Comparison of ENCODE assay signal across 9 cellular contexts in genomic region chrX:20320461-20321159, GRCh38. TPM values are rescaled to one million over a fixed set of nuclear protein-coding genes. Genes with fewer than 3 reads are reported as not detected.
A peak's percentile ranks its signal among the peaks of the same experiment; 100 is the strongest.
DNase-seq lines count a peak whose midpoint lies in the region; ATAC-seq and TF ChIP-seq lines count a peak whose summit lies in the region.
"Had no signal": no experiment of that assay in that cellular context is flagged by ENCODE, and none has a peak within 500 bp of the region (broad histone marks: within the 10 kb centered on the region; RNA-seq: fewer than 3 reads in every experiment).

No MANE protein-coding gene starts in this region.

- peak; percentile 94 for ATAC-seq in GM19372 (IDR thresholded peaks at IDR 0.05; ENCODE audit: low read depth, unreplicated experiment)
- ATAC-seq in HG03175 (IDR thresholded peaks at IDR 0.05; ENCODE audit: unreplicated experiment): peak; percentile 98
- ATAC-seq in T-helper 17 cell: peak; percentile 69

- no peaks in the 10 kb centered on the region for H3K36me3 Mint-ChIP-seq in T-helper 17 cell (ENCODE audit: low read depth)

- peaks cover 16% of the 10 kb centered on the region for H3K4me1 Mint-ChIP-seq in T-helper 17 cell

- peak overlapping the region; percentile 77 for H3K4me3 Mint-ChIP-seq in T-helper 17 cell

- peak overlapping the region; percentile 60 for H3K27ac ChIP-seq in DOHH2 (ENCODE audit: low read depth, low read length)
- no peak overlapping the region for H3K27ac ChIP-seq in smooth muscle cell (ENCODE audit: low read depth)
- H3K27ac ChIP-seq in uterus: no peak overlapping the region
- H3K27ac ChIP-seq in esophagus muscularis mucosa (replicated peaks in 1 of 4): no peak overlapping the region
- H3K27ac ChIP-seq: parathyroid adenoma had no signal

- WGBS in smooth muscle cell (ENCODE audit: low lambda C conversion rate): 55% methylated on average over 12 of the region's 12 CpGs
- WGBS in esophagus muscularis mucosa: 53% methylated on average over 12 of the region's 12 CpGs

- H3K36me3 ChIP-seq in DOHH2 (ENCODE audit: control insufficient read depth, low read length) (no peaks in the 10 kb centered on the region), smooth muscle cell (ENCODE audit: low read depth) (no peaks in the 10 kb centered on the region), uterus (no peaks in the 10 kb centered on the region), esophagus muscularis mucosa (no peaks in the 10 kb centered on the region)

- peak overlapping the region; percentile 62 for H3K4me2 ChIP-seq in DOHH2 (ENCODE audit: low read length)
- peak overlapping the region; percentile 40 for H3K4me2 ChIP-seq in smooth muscle cell

- H3K9me3 ChIP-seq in DOHH2 (ENCODE audit: control insufficient read depth, insufficient read depth, low read length) (no peaks in the 10 kb centered on the region), T-helper 17 cell (ENCODE audit: control insufficient read depth, low read length, poor library complexity, severe bottlenecking) (no peaks in the 10 kb centered on the region), smooth muscle cell (replicated peaks; ENCODE audit: low read depth) (no peaks in the 10 kb centered on the region), uterus (no peaks in the 10 kb centered on the region), esophagus muscularis mucosa (no peaks in the 10 kb centered on the region)

- H3K9ac ChIP-seq in smooth muscle cell (ENCODE audit: low read depth): no peak overlapping the region
- H3K9ac ChIP-seq: parathyroid adenoma had no signal

- H4K20me1 ChIP-seq in DOHH2 (ENCODE audit: control insufficient read depth, insufficient read depth, low read depth, low read length): no peaks in the 10 kb centered on the region
- no peaks in the 10 kb centered on the region for H4K20me1 ChIP-seq in smooth muscle cell (ENCODE audit: low read depth)

- H3F3A ChIP-seq in DOHH2 (ENCODE audit: control insufficient read depth, insufficient read depth): no peaks in the 10 kb centered on the region
- no peaks in the 10 kb centered on the region for H3F3A ChIP-seq in smooth muscle cell (ENCODE audit: low read depth)

- no peak for TF ChIP-seq EP300 in esophagus muscularis mucosa (IDR thresholded peaks at IDR 0.05)

- no peak for TF ChIP-seq POLR2A in uterus (IDR thresholded peaks at IDR 0.05)
- no peak for TF ChIP-seq POLR2A in esophagus muscularis mucosa (IDR thresholded peaks at IDR 0.05; ENCODE audit: low read depth)

- H3K79me2 ChIP-seq in DOHH2 (ENCODE audit: control insufficient read depth, low read length) (no peaks in the 10 kb centered on the region), smooth muscle cell (ENCODE audit: low read depth) (no peaks in the 10 kb centered on the region)
- H3K79me2 ChIP-seq: parathyroid adenoma had no signal

- H3K4me3 ChIP-seq in DOHH2 (ENCODE audit: low read length) (peak overlapping the region; percentile 46), smooth muscle cell (peak overlapping the region; percentile 22), uterus (no peak overlapping the region), esophagus muscularis mucosa (no peak overlapping the region)

- peak overlapping the region; percentile 34 for H2AFZ ChIP-seq in smooth muscle cell (ENCODE audit: low read depth)
- H2AFZ ChIP-seq: parathyroid adenoma had no signal

- DNase-seq in T-helper 17 cell (no peak), smooth muscle cell (lab: John Stamatoyannopoulos, UW; ENCODE audit: unreplicated experiment) (no peak), uterus (no peak), esophagus muscularis mucosa (ENCODE audit: extremely low spot score) (no peak)
- DNase-seq in activated CD4-positive, CD25-positive, alpha-beta regulatory T cell (lab: John Stamatoyannopoulos, UW): no peak

- no peaks in the 10 kb centered on the region for H3K9me2 ChIP-seq in DOHH2 (replicated peaks; ENCODE audit: control insufficient read depth, low read length)

- intact Hi-C loops in uterus (cut with DNase I; ENCODE audit: low total_unique reads) (no loop called here), esophagus muscularis mucosa (cut with DNase I) (no loop called here)

- TF ChIP-seq CTCF in DOHH2 (IDR thresholded peaks at IDR 0.05; ENCODE audit: low read depth, low read length, poor library complexity, severe bottlenecking): no peak
- no peak for TF ChIP-seq CTCF in smooth muscle cell (IDR thresholded peaks at IDR 0.05; ENCODE audit: borderline replicate concordance, insufficient read depth, poor library complexity, severe bottlenecking)
- TF ChIP-seq CTCF in uterus (IDR thresholded peaks at IDR 0.05): no peak
- no peak for TF ChIP-seq CTCF in esophagus muscularis mucosa (IDR thresholded peaks at IDR 0.05)

- H3K27me3 ChIP-seq in DOHH2 (ENCODE audit: control insufficient read depth, low read length): no peaks in the 10 kb centered on the region
- H3K27me3 ChIP-seq in smooth muscle cell (ENCODE audit: low read depth): no peaks in the 10 kb centered on the region
- no peaks in the 10 kb centered on the region for H3K27me3 ChIP-seq in uterus
- no peaks in the 10 kb centered on the region for H3K27me3 ChIP-seq in esophagus muscularis mucosa

- H3K4me1 ChIP-seq in DOHH2 (ENCODE audit: control insufficient read depth, low read length): peaks cover 26% of the 10 kb centered on the region
- H3K4me1 ChIP-seq in smooth muscle cell (ENCODE audit: low read depth): no peaks in the 10 kb centered on the region
- no peaks in the 10 kb centered on the region for H3K4me1 ChIP-seq in uterus
- H3K4me1 ChIP-seq in esophagus muscularis mucosa: no peaks in the 10 kb centered on the region
- H3K4me1 ChIP-seq: parathyroid adenoma had no signal

- peak overlapping the region; percentile 56 for H3K27ac Mint-ChIP-seq in T-helper 17 cell

- no peaks in the 10 kb centered on the region for H3K27me3 Mint-ChIP-seq in T-helper 17 cell

RNA-seq across cellular contexts. Expression of gene RPS6KA3, which starts 53.9 kb away (rescaled TPM):
- total RNA-seq in T-helper 17 cell: 100 to 1,000 TPM; 108 to 112 TPM
- 37.2 and 38.9 TPM in 2 replicates for total RNA-seq in smooth muscle cell
- polyA plus RNA-seq in smooth muscle cell: 14.7 and 15.4 TPM in 2 replicates
- total RNA-seq in uterus: 10 to 100 TPM; 48.9 to 59.0 (median 50.6) TPM
- total RNA-seq in esophagus muscularis mucosa: 10 to 100 TPM; 36.1 to 41.6 (median 39.0) TPM

Comparison
In these comparisons a context has a peak if more than half of its experiments do, and no peak if none do; other contexts are left out.
1. H3K4me3 ChIP-seq: peak in DOHH2 (single experiment) and smooth muscle cell (single experiment); none in uterus (0 of 2) and esophagus muscularis mucosa (0 of 4).
2. Peak in every context shown above with its lines, with median percentiles within 50 percentile points of each other: ATAC-seq.